7 cellular contexts compared by ENCODE assay signal in the genomic region with DNA sequence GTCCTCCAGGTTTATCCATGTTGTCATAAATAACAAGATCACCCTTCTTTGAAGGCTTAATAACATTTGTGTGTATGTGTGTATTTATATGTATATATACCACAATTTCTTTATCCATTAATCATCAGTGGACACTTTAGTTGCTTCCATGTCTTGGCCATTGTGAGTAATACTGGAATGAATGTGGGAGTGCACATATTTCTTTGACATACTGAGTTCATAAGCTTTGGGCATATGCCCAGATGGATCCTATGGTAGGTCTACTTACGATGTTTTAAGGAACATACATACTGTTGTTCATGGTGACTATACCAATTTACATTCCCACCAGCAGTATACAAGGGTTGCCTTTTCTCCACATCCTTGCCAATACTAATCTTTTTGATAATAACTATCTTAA.
DNase-seq lines count a peak whose midpoint lies in the region; FAIRE-seq and TF ChIP-seq lines count a peak whose summit lies in the region.
"Not testable (repeated sequence)": the region's sequence is repeated elsewhere in the genome, so short reads cannot be mapped to it uniquely, and the experiment has no call there.

No MANE protein-coding gene starts in this region.

- H3K4me2 ChIP-seq in keratinocyte (ENCODE audit: control insufficient read depth, extremely low read depth, insufficient read depth, low read depth, low read length): not testable (repeated sequence)

- peak overlapping the region; percentile 60 for H3K27ac Mint-ChIP-seq in HFFc6

- not testable (repeated sequence) for TF ChIP-seq CTCF in HFFc6 (IDR thresholded peaks at IDR 0.05); cardiac fibroblast (IDR thresholded peaks at IDR 0.05; ENCODE audit: low read depth, low read length); keratinocyte (optimal IDR thresholded peaks at IDR 0.05 in 1 of 3, IDR thresholded peaks at IDR 0.05 in 1 of 3, conservative IDR thresholded peaks at IDR 0.05 in 1 of 3; ENCODE audit: extremely low read depth in 1 of 3, insufficient read depth in 2 of 3, low read length in 3 of 3)

- FAIRE-seq in keratinocyte (lab: Jason Lieb, UNC): peak; percentile 29

- peaks cover 13% of the 10 kb centered on the region for H3K9me3 Mint-ChIP-seq in HFFc6

- not testable (repeated sequence) for H3K27me3 Mint-ChIP-seq in HFFc6 (ENCODE audit: insufficient read depth)

- not testable (repeated sequence) for H3K4me3 Mint-ChIP-seq in HFFc6

- H4K20me1 ChIP-seq in keratinocyte (ENCODE audit: control insufficient read depth, extremely low read depth, insufficient read depth, low read length): not testable (repeated sequence)

- DNase-seq in EL (peak; percentile 77), HFFc6 (peak; percentile 81), NCI-H460 (ENCODE audit: extremely low read depth, low read depth) (peak; percentile 8), adipocyte (ENCODE audit: low read depth) (peak; percentile 33), cardiac fibroblast (ENCODE audit: low read depth in 2 of 2) (peak; percentile 48 to 86), fibroblast of peridontal ligament (ENCODE audit: extremely low read depth) (peak; percentile 29)
- not testable (repeated sequence) for DNase-seq in keratinocyte (ENCODE audit: low read depth, low spot score)

- peaks cover 18% of the 10 kb centered on the region for H3K36me3 Mint-ChIP-seq in HFFc6 (ENCODE audit: low read depth)

- H3K9ac ChIP-seq in adipocyte (ENCODE audit: low read length); keratinocyte (ENCODE audit: control insufficient read depth, extremely low read depth, insufficient read depth, low read length): not testable (repeated sequence)

- not testable (repeated sequence) for H3K9me3 ChIP-seq in adipocyte (ENCODE audit: control insufficient read depth, low read length); keratinocyte (ENCODE audit: control insufficient read depth, low read depth, low read length)

- peaks cover 52% of the 10 kb centered on the region for H3K4me1 Mint-ChIP-seq in HFFc6 (ENCODE audit: low read depth)

- H2AFZ ChIP-seq in keratinocyte (ENCODE audit: control insufficient read depth, low read length): not testable (repeated sequence)

- not testable (repeated sequence) for H3K79me2 ChIP-seq in keratinocyte (ENCODE audit: control insufficient read depth, insufficient read depth, low read length)

- H3K36me3 ChIP-seq in adipocyte (ENCODE audit: control insufficient read depth, insufficient read depth, low read length, severe bottlenecking); keratinocyte (ENCODE audit: control insufficient read depth in 2 of 2, extremely low read depth in 1 of 2, insufficient read depth in 2 of 2, low read length in 2 of 2): not testable (repeated sequence)

- not testable (repeated sequence) for H3K27me3 ChIP-seq in adipocyte (replicated peaks; ENCODE audit: control insufficient read depth, insufficient read depth, low read length); keratinocyte (ENCODE audit: control insufficient read depth, extremely low read depth, insufficient read depth, low read length)

- dilution Hi-C loops in keratinocyte (cut with MboI; ENCODE audit: extremely low pct_ligation_motif_present, low sequenced_read_pairs): not testable (repeated sequence)

- not testable (repeated sequence) for H3K4me3 ChIP-seq in adipocyte (ENCODE audit: low read length); cardiac fibroblast (replicated peaks in 1 of 2; ENCODE audit: low read depth in 2 of 2, low read length in 2 of 2); keratinocyte (ENCODE audit: control insufficient read depth in 2 of 3, extremely low read depth in 1 of 3, insufficient read depth in 2 of 3, low read depth in 1 of 3, low read length in 3 of 3)

- not testable (repeated sequence) for H3K9me1 ChIP-seq in keratinocyte (ENCODE audit: control insufficient read depth, extremely low read depth, insufficient read depth, low read length)

- not testable (repeated sequence) for H3K4me1 ChIP-seq in adipocyte (ENCODE audit: control insufficient read depth, insufficient read depth, low read length); keratinocyte (ENCODE audit: control insufficient read depth, extremely low read depth, insufficient read depth, low read length)

- H3K27ac ChIP-seq in keratinocyte (ENCODE audit: control insufficient read depth, insufficient read depth, low read length): not testable (repeated sequence)
